ENCODE assay signal across 22 cellular contexts in genomic region chr6:5637714-5638113, GRCh38.
"Had no signal": no experiment of that assay in that cellular context is flagged by ENCODE, and none has a peak within 500 bp of the region (broad histone marks: within the 10 kb centered on the region; RNA-seq: fewer than 3 reads in every experiment).

No MANE protein-coding gene starts in this region.

- DNase-seq: dermis blood vessel endothelial cell; dorsolateral prefrontal cortex; effector CD4-positive, alpha-beta T cell; effector memory CD4-positive, alpha-beta T cell; foreskin keratinocyte; heart left ventricle; left cardiac atrium; left lung; left ventricle myocardium superior; lower lobe of right lung; mesenchymal stem cell; midbrain; naive thymus-derived CD4-positive, alpha-beta T cell had no signal

- H3K4me3 ChIP-seq: coronary artery, esophagus muscularis mucosa, gastroesophageal sphincter, heart left ventricle, hepatocyte, left lung, lower lobe of right lung had no signal

- H3K27me3 Mint-ChIP-seq: naive thymus-derived CD4-positive, alpha-beta T cell had no signal

- H3K27me3 ChIP-seq: dorsolateral prefrontal cortex, esophagus muscularis mucosa, foreskin keratinocyte, gastroesophageal sphincter, heart left ventricle, hepatocyte, left lung had no signal

- H3K27ac ChIP-seq: coronary artery, esophagus muscularis mucosa, foreskin keratinocyte, gastroesophageal sphincter, hepatocyte, left lung, lower lobe of right lung had no signal

- ATAC-seq: foreskin keratinocyte; gastroesophageal sphincter; left cardiac atrium; left lung; lower lobe of right lung; naive thymus-derived CD4-positive, alpha-beta T cell had no signal

- H3K4me3 Mint-ChIP-seq: naive thymus-derived CD4-positive, alpha-beta T cell had no signal

- H3K79me2 ChIP-seq: hepatocyte had no signal

- H3K4me1 ChIP-seq: esophagus muscularis mucosa, foreskin keratinocyte, gastroesophageal sphincter, left lung, lower lobe of right lung had no signal

- H3K36me3 ChIP-seq: esophagus muscularis mucosa, heart left ventricle, lower lobe of right lung had no signal

- H2AFZ ChIP-seq: hepatocyte had no signal

- H3K4me2 ChIP-seq: hepatocyte had no signal

- FAIRE-seq: colon, endothelial cell of umbilical vein, frontal cortex, islet of Langerhans, keratinocyte had no signal
